Comparison of ENCODE assay signal across 30 cellular contexts in the genomic region with DNA sequence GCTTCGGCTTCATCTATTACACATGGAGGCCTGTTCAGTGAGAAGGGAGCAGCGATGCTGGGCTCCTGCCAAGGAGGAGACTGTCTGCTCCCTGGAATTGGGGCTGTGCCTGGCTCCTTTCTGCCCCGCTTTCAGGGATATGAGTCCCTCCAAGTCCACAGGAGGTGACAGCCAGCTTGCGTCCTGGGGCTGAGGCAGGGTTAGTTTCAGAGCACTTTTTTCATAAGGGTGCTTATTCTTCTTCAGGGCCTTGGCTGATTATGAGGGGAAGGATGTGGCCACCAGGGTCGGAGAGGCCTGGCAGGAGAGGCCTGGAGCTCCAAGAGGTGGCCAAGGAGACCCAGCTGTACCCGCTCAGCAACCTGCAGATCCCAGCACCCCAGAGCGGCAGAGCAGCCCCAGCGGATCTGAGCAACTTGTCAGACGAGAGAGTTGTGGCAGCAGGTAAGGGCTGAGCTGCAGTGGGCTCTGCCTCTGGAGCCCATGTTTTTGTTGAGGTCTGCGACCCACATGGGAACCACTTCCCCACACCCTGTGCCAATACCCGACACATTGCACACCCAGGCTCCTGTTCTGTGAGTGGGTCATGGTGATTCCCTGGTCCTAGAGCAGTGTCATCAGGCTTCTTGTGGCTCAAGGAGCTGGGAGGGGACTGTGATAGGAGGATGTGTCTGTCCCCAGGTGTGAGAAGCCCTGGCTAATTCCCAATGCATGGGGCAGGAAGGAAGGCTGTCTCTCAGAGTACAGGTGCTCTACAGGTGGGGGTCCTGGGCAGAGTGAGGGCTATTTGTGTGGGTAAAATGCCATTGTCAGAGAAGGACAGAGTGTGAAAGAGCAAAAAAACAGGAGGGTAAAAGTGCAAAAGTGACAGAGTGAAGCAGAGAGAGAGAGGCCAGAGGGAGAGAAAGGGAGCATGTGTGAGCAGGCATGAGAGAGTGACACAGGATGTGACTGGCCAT. TPM values are rescaled to one million over a fixed set of nuclear protein-coding genes. Genes with fewer than 3 reads are reported as not detected.
"Had no signal": no experiment of that assay in that cellular context is flagged by ENCODE, and none has a peak within 500 bp of the region (broad histone marks: within the 10 kb centered on the region; RNA-seq: fewer than 3 reads in every experiment).

No MANE protein-coding gene starts in this region.

- H3K27me3 ChIP-seq: colonic mucosa, esophagus muscularis mucosa, foreskin keratinocyte, gastroesophageal sphincter, hepatocyte, right atrium auricular region, transverse colon had no signal

- H2AFZ ChIP-seq: hepatocyte, parathyroid adenoma had no signal

- H3K4me1 ChIP-seq: colonic mucosa, foreskin keratinocyte, parathyroid adenoma, prostate gland had no signal

- H3K36me3 Mint-ChIP-seq: natural killer cell had no signal

- H3K4me3 Mint-ChIP-seq: memory B cell; natural killer cell; stimulated activated naive B cell treated with anti-CD40 and anti-IgM and Interleukin-4, amounts not matched to agents 10 μg/mL and 1 μg/mL and 100 μg/mL, for 72 hours; stimulated activated naive CD8-positive, alpha-beta T cell treated with anti-CD3 and anti-CD28 coated beads, Interleukin-15, Interleukin-2, amounts not matched to agents 100 ng/mL and 50 ng/mL, for 24 hours had no signal

- H3K4me3 ChIP-seq: colonic mucosa, esophagus muscularis mucosa, gastroesophageal sphincter, heart left ventricle, hepatocyte, lung, prostate gland, right atrium auricular region, skin epidermis, thoracic aorta, transverse colon had no signal

- H3K27ac ChIP-seq: colonic mucosa, esophagus muscularis mucosa, foreskin keratinocyte, gastroesophageal sphincter, heart left ventricle, hepatocyte, parathyroid adenoma, prostate gland, right atrium auricular region, skin epidermis, thoracic aorta, transverse colon had no signal

- H3K27me3 Mint-ChIP-seq: memory B cell; stimulated activated naive CD8-positive, alpha-beta T cell treated with anti-CD3 and anti-CD28 coated beads, Interleukin-15, Interleukin-2, amounts not matched to agents 100 ng/mL and 50 ng/mL, for 24 hours had no signal

- ATAC-seq: foreskin keratinocyte; gastroesophageal sphincter; heart left ventricle; left lobe of liver; natural killer cell; stimulated activated naive B cell treated with anti-CD40 and anti-IgM and Interleukin-4, amounts not matched to agents 10 μg/mL and 1 μg/mL and 100 μg/mL, for 72 hours had no signal

- H3K4me1 Mint-ChIP-seq: memory B cell had no signal

- H3K79me2 ChIP-seq: hepatocyte, parathyroid adenoma had no signal

- H3K36me3 ChIP-seq: colonic mucosa, heart left ventricle, prostate gland, right atrium auricular region, thoracic aorta, transverse colon had no signal

- H3K9ac ChIP-seq: parathyroid adenoma had no signal

- H3K27ac Mint-ChIP-seq: memory B cell; natural killer cell; stimulated activated naive B cell treated with anti-CD40 and anti-IgM and Interleukin-4, amounts not matched to agents 10 μg/mL and 1 μg/mL and 100 μg/mL, for 72 hours; stimulated activated naive CD8-positive, alpha-beta T cell treated with anti-CD3 and anti-CD28 coated beads, Interleukin-15, Interleukin-2, amounts not matched to agents 100 ng/mL and 50 ng/mL, for 24 hours had no signal

- H3K9me3 ChIP-seq: colonic mucosa, esophagus muscularis mucosa, gastroesophageal sphincter, heart left ventricle, prostate gland, right atrium auricular region, thoracic aorta, transverse colon had no signal

- H3K4me2 ChIP-seq: hepatocyte had no signal

- H3K9me3 Mint-ChIP-seq: memory B cell; natural killer cell; stimulated activated naive B cell treated with anti-CD40 and anti-IgM and Interleukin-4, amounts not matched to agents 10 μg/mL and 1 μg/mL and 100 μg/mL, for 72 hours; stimulated activated naive CD8-positive, alpha-beta T cell treated with anti-CD3 and anti-CD28 coated beads, Interleukin-15, Interleukin-2, amounts not matched to agents 100 ng/mL and 50 ng/mL, for 24 hours had no signal

- DNase-seq: colonic mucosa; dermis blood vessel endothelial cell; effector memory CD4-positive, alpha-beta T cell; foreskin keratinocyte; heart left ventricle; kidney; natural killer cell; stimulated activated CD4-positive, alpha-beta T cell treated with anti-CD3 and anti-CD28 coated beads, Interleukin-15, amount 100 ng/mL, for 24 hours; stimulated activated CD4-positive, alpha-beta T cell treated with anti-CD3 and anti-CD28 coated beads, Interleukin-2, amount 100 ng/mL, for 48 hours; stimulated activated naive B cell treated with anti-CD40 and anti-IgM and Interleukin-4, amounts not matched to agents 10 μg/mL and 1 μg/mL and 100 μg/mL, for 72 hours; transverse colon had no signal

RNA-seq across cellular contexts. Expression of a gene that starts 48.6 kb away (rescaled TPM):
- total RNA-seq: colonic mucosa, dermis blood vessel endothelial cell, endothelial cell of umbilical vein, epithelial cell of proximal tubule, esophagus muscularis mucosa, fibroblast of lung, foreskin keratinocyte, gastroesophageal sphincter, heart left ventricle, kidney, left lobe of liver, lung, mononuclear cell, natural killer cell, osteoblast, right atrium auricular region, thoracic aorta, transverse colon, ureter had no signal
- polyA plus RNA-seq: endothelial cell of umbilical vein, fibroblast of lung, foreskin keratinocyte, heart left ventricle, hepatocyte, liver had no signal
